ENCODE assay signal across 9 cellular contexts in genomic region chr4:169345207-169345788, GRCh38.
DNase-seq lines count a peak whose midpoint lies in the region; ATAC-seq and TF ChIP-seq lines count a peak whose summit lies in the region.
"Had no signal": no experiment of that assay in that cellular context is flagged by ENCODE, and none has a peak within 500 bp of the region (broad histone marks: within the 10 kb centered on the region; RNA-seq: fewer than 3 reads in every experiment).

No MANE protein-coding gene starts in this region.

- peak; percentile 19 for DNase-seq in H4 (ENCODE audit: low spot score)
- peak; percentile 70 for DNase-seq in RWPE1 (ENCODE audit: low spot score)
- DNase-seq in fibroblast of pulmonary artery (ENCODE audit: low read depth), result peak; percentile 56
- peak; percentile 81 for DNase-seq in putamen (ENCODE audit: low spot score)
- no peak for DNase-seq in endothelial cell (ENCODE audit: low spot score)
- DNase-seq: kidney had no signal

- ATAC-seq in HG03045 (IDR thresholded peaks at IDR 0.05; ENCODE audit: unreplicated experiment) (no peak), GM19324 (IDR thresholded peaks at IDR 0.05; ENCODE audit: low FRiP score, unreplicated experiment) (no peak), HG03457 (IDR thresholded peaks at IDR 0.05; ENCODE audit: unreplicated experiment) (no peak)

- CTCF ChIA-PET in RWPE1 (lab: Yijun Ruan, JAX), result no interaction called here

- H3K27me3 Mint-ChIP-seq in endothelial cell (ENCODE audit: unreplicated experiment), result peaks cover 6% of the 10 kb centered on the region

- no peak overlapping the region for H3K4me3 Mint-ChIP-seq in endothelial cell (ENCODE audit: unreplicated experiment)

- no peaks in the 10 kb centered on the region for H3K9me3 Mint-ChIP-seq in endothelial cell (ENCODE audit: unreplicated experiment)

- TF ChIP-seq CTCF in RWPE1 (conservative IDR thresholded peaks at IDR 0.05; ENCODE audit: low read depth), result no peak
- no peak for TF ChIP-seq CTCF in fibroblast of pulmonary artery (IDR thresholded peaks at IDR 0.05; ENCODE audit: low read length, missing control alignments)
- no peak for TF ChIP-seq CTCF in endothelial cell (IDR thresholded peaks at IDR 0.05; ENCODE audit: unreplicated experiment)

- no peaks in the 10 kb centered on the region for H3K36me3 Mint-ChIP-seq in endothelial cell (ENCODE audit: low read depth, unreplicated experiment)

- peak overlapping the region; percentile 33 for H3K27ac ChIP-seq in RWPE1

- H3K4me1 Mint-ChIP-seq in endothelial cell (ENCODE audit: unreplicated experiment), result no peaks in the 10 kb centered on the region

- POLR2A ChIA-PET in RWPE1 (lab: Yijun Ruan, JAX; ENCODE audit: low non-redundant PET), result no interaction called here

- H3K27ac Mint-ChIP-seq in endothelial cell (ENCODE audit: unreplicated experiment), result no peak overlapping the region

- no peak overlapping the region for H3K4me3 ChIP-seq in fibroblast of pulmonary artery (replicated peaks; ENCODE audit: low read depth, low read length)
